1 cellular context compared by ENCODE assay signal in the genomic region with DNA sequence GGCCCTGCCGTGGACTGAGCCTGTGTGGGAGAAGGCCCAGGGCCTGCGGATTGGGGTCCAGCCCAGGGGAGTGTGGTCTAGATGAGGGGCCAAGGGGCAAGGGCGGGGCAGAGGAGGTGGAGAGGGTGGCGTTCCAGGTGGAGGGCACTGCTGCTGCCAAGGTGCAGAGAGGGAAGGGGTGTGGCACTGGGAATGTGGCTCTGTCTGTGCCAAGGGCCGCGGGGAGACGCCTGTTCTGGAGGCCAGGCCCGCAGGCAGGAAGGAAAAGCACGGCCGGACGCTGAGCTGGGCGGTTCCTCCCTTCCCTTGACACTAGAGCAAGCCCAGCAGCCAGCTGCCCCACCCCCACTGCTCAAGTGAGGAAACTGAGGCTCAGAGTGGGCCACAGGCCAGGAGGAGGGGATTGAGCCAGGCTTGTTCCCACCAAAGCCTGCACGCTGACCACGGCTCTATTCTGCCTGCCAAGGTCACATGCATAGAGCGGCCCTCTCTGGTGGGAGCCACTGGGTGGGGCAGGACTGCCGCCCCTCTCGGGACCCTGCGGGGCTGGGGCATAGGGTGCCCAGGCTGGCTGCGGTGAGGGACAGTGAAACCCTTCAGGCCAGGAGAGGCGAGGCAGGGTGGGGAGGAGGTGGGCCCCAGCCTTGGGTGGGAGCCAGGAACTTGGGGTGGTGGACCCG.
TF ChIP-seq lines count a peak whose summit lies in the region.

No MANE protein-coding gene starts in this region.

TF ChIP-seq in endothelial cell of umbilical vein, 7 proteins besides CTCF, POLR2A, EP300 and RAD21:
- TF ChIP-seq GATA2 (IDR thresholded peaks at IDR 0.05; ENCODE audit: insufficient read depth, insufficient read length, low read depth, low read length) (no peak), EZH2 (IDR thresholded peaks at IDR 0.05; ENCODE audit: borderline replicate concordance, low read depth, low read length, severe bottlenecking) (no peak), FOS (IDR thresholded peaks at IDR 0.05; ENCODE audit: borderline replicate concordance, insufficient read depth, low read length) (no peak), MYC (IDR thresholded peaks at IDR 0.05; ENCODE audit: low read depth, low read length) (no peak), JUN (IDR thresholded peaks at IDR 0.05; ENCODE audit: borderline replicate concordance, insufficient read depth, insufficient read length, low read depth) (no peak), POLR2AphosphoS5 (IDR thresholded peaks at IDR 0.05; ENCODE audit: insufficient read depth, low read depth, low read length) (peak; percentile 57)
